ENCODE assay signal across 8 cellular contexts in genomic region chr4:38319456-38320348, GRCh38.
DNase-seq lines count a peak whose midpoint lies in the region; ATAC-seq, FAIRE-seq and TF ChIP-seq lines count a peak whose summit lies in the region.

No MANE protein-coding gene starts in this region.

- DNase-seq in D721Med (ENCODE audit: insufficient read length, low spot score) = peak; percentile 61
- peak; percentile 69 for DNase-seq in LNCaP clone FGC (ENCODE audit: low read depth)
- peak; percentile 81 for DNase-seq in RWPE1 (ENCODE audit: low spot score)
- DNase-seq in activated T-helper 9 cell treated with anti-CD3 and anti-CD28 coated beads, Interleukin-2, amount 50 U/mL, for 16 hours (ENCODE audit: low read depth) = peak; percentile 86
- DNase-seq in fibroblast of pulmonary artery (ENCODE audit: low read depth) = peak; percentile 96
- DNase-seq in neural crest cell (ENCODE audit: low read depth, low spot score) = peak; percentile 99

- H3K4me1 Mint-ChIP-seq in neural crest cell = peaks cover 44% of the 10 kb centered on the region
- peaks cover 36% of the 10 kb centered on the region for H3K4me1 Mint-ChIP-seq in stimulated activated naive CD8-positive, alpha-beta T cell treated with anti-CD3 and anti-CD28 coated beads, Interleukin-15, Interleukin-2, amounts not matched to agents 100 ng/mL and 50 ng/mL, for 24 hours (ENCODE audit: low read depth)

- H3K27me3 Mint-ChIP-seq in neural crest cell (ENCODE audit: low read depth) = no peaks in the 10 kb centered on the region
- no peaks in the 10 kb centered on the region for H3K27me3 Mint-ChIP-seq in stimulated activated naive CD8-positive, alpha-beta T cell treated with anti-CD3 and anti-CD28 coated beads, Interleukin-15, Interleukin-2, amounts not matched to agents 100 ng/mL and 50 ng/mL, for 24 hours

- peak overlapping the region; percentile 65 for H3K27ac Mint-ChIP-seq in neural crest cell (ENCODE audit: unreplicated experiment)
- peak overlapping the region; percentile 92 for H3K27ac Mint-ChIP-seq in stimulated activated naive CD8-positive, alpha-beta T cell treated with anti-CD3 and anti-CD28 coated beads, Interleukin-15, Interleukin-2, amounts not matched to agents 100 ng/mL and 50 ng/mL, for 24 hours

- CTCF ChIA-PET in RWPE1 (lab: Yijun Ruan, JAX) = interaction anchor here (0.6 to 2.5 kb wide), 21 partner anchors 10 to 866 kb away, joined by 3 to 10 read pairs (median 4); no protein-coding TSS in a partner anchor

- peak overlapping the region; percentile 53 for H3K4me3 Mint-ChIP-seq in neural crest cell
- H3K4me3 Mint-ChIP-seq in stimulated activated naive CD8-positive, alpha-beta T cell treated with anti-CD3 and anti-CD28 coated beads, Interleukin-15, Interleukin-2, amounts not matched to agents 100 ng/mL and 50 ng/mL, for 24 hours = peak overlapping the region; percentile 84

- POLR2A ChIA-PET in RWPE1 (lab: Yijun Ruan, JAX; ENCODE audit: low non-redundant PET) = no interaction called here

- H3K36me3 Mint-ChIP-seq in neural crest cell (ENCODE audit: low read depth) = peaks cover 3% of the 10 kb centered on the region
- no peaks in the 10 kb centered on the region for H3K36me3 Mint-ChIP-seq in stimulated activated naive CD8-positive, alpha-beta T cell treated with anti-CD3 and anti-CD28 coated beads, Interleukin-15, Interleukin-2, amounts not matched to agents 100 ng/mL and 50 ng/mL, for 24 hours (ENCODE audit: low read depth)

- no peak for FAIRE-seq in D721Med (lab: Jason Lieb, UNC)

- peak overlapping the region; percentile 78 for H3K27ac ChIP-seq in RWPE1

- peaks cover 13% of the 10 kb centered on the region for H3K9me3 Mint-ChIP-seq in neural crest cell
- peaks cover 9% of the 10 kb centered on the region for H3K9me3 Mint-ChIP-seq in stimulated activated naive CD8-positive, alpha-beta T cell treated with anti-CD3 and anti-CD28 coated beads, Interleukin-15, Interleukin-2, amounts not matched to agents 100 ng/mL and 50 ng/mL, for 24 hours

- H3K4me3 ChIP-seq in LNCaP clone FGC (ENCODE audit: low read depth, low read length) = no peak overlapping the region
- no peak overlapping the region for H3K4me3 ChIP-seq in fibroblast of pulmonary artery (replicated peaks; ENCODE audit: low read depth, low read length)

- TF ChIP-seq CTCF in D721Med (IDR thresholded peaks at IDR 0.05; ENCODE audit: insufficient read depth, missing control alignments) = peak; percentile 76
- peak; percentile 98 for TF ChIP-seq CTCF in LNCaP clone FGC (IDR thresholded peaks at IDR 0.05; ENCODE audit: control insufficient read depth, extremely low read depth, insufficient read depth)
- peak; percentile 97 for TF ChIP-seq CTCF in RWPE1 (conservative IDR thresholded peaks at IDR 0.05; ENCODE audit: low read depth)
- no peak for TF ChIP-seq CTCF in fibroblast of pulmonary artery (IDR thresholded peaks at IDR 0.05; ENCODE audit: low read length, missing control alignments)
- peak; percentile 96 for TF ChIP-seq CTCF in neural crest cell (conservative IDR thresholded peaks at IDR 0.05)

- ATAC-seq in GM21737 (IDR thresholded peaks at IDR 0.05; ENCODE audit: unreplicated experiment) = peak; percentile 42
